ENCODE assay signal across 8 cellular contexts in genomic region chr6:89297695-89298351, GRCh38. TPM values are rescaled to one million over a fixed set of nuclear protein-coding genes. Genes with fewer than 3 reads are reported as not detected.
DNase-seq lines count a peak whose midpoint lies in the region; ATAC-seq and TF ChIP-seq lines count a peak whose summit lies in the region.

No MANE protein-coding gene starts in this region.

- H3K9me3 Mint-ChIP-seq in progenitor cell of endocrine pancreas (ENCODE audit: low read depth), result peaks cover 3% of the 10 kb centered on the region

- no peaks in the 10 kb centered on the region for H3K27me3 ChIP-seq in Panc1 (ENCODE audit: control insufficient read depth, insufficient read depth, low read length)

- intact Hi-C loops in Panc1 (cut with micrococcal nuclease; ENCODE audit: unreplicated experiment), result no loop called here
- intact Hi-C loops in left ventricle myocardium superior (cut with micrococcal nuclease), result no loop called here

- H3K36me3 Mint-ChIP-seq in progenitor cell of endocrine pancreas (ENCODE audit: insufficient read depth), result no peaks in the 10 kb centered on the region

- POLR2A ChIA-PET in Panc1 (lab: Charles Lee), result no interaction called here

- DNase-seq in AG08395 (ENCODE audit: low spot score), result peak; percentile 75
- peak; percentile 82 for DNase-seq in Panc1 (ENCODE audit: low read depth, low spot score)
- DNase-seq in activated effector memory CD4-positive, alpha-beta T cell treated with Interleukin-2 at 50 U/mL for 16 hours, result peak; percentile 58
- no peak for DNase-seq in left ventricle myocardium superior
- peak; percentile 62 for DNase-seq in stimulated activated CD4-positive, alpha-beta T cell treated with anti-CD3 and anti-CD28 coated beads, Interleukin-1b, Interleukin-23, amount 100 ng/mL, for 48 hours
- no peak for DNase-seq in progenitor cell of endocrine pancreas (ENCODE audit: low spot score, unreplicated experiment)

- H3K36me3 ChIP-seq in Panc1 (ENCODE audit: control insufficient read depth, insufficient read depth, low read length), result no peaks in the 10 kb centered on the region

- in situ Hi-C loops in Panc1 (cut with HindIII; ENCODE audit: low pct_unique_long_range_greater_than_20kb, low sequenced_read_pairs), result no loop called here

- H3K4me1 ChIP-seq in Panc1 (ENCODE audit: control insufficient read depth, insufficient read depth, low read length), result peaks cover 18% of the 10 kb centered on the region

- BruUV-seq in Panc1 (replicated peaks; lab: Mats Ljungman, UMichigan), result no TSS peak

- no peak overlapping the region for H3K4me3 Mint-ChIP-seq in progenitor cell of endocrine pancreas (ENCODE audit: low read depth)

- no peaks in the 10 kb centered on the region for H3K9me3 ChIP-seq in Panc1 (ENCODE audit: control insufficient read depth, insufficient read depth, low read depth, low read length)

- CTCF ChIA-PET in Panc1 (lab: Charles Lee), result interaction anchor here (0.6 to 0.7 kb wide), 2 partner anchors 14 to 38 kb away, joined by 3 to 6 read pairs; no protein-coding TSS in a partner anchor

- peaks cover 1% of the 10 kb centered on the region for H3K4me1 Mint-ChIP-seq in progenitor cell of endocrine pancreas (ENCODE audit: low read depth)

- TF ChIP-seq CTCF in Panc1 (IDR thresholded peaks at IDR 0.05), result no peak
- no peak for TF ChIP-seq CTCF in progenitor cell of endocrine pancreas (IDR thresholded peaks at IDR 0.05; ENCODE audit: unreplicated experiment)

- H3K27ac ChIP-seq in Panc1 (ENCODE audit: low read length), result peak overlapping the region; percentile 73

- H3K27ac Mint-ChIP-seq in progenitor cell of endocrine pancreas, result no peak overlapping the region

- ATAC-seq in GM19043 (IDR thresholded peaks at IDR 0.05; ENCODE audit: low read depth, unreplicated experiment) (peak; percentile 84), HG03135 (IDR thresholded peaks at IDR 0.05; ENCODE audit: unreplicated experiment) (peak; percentile 96), Panc1 (peak; percentile 91), left ventricle myocardium superior (peak; percentile 87)

- H3K27me3 Mint-ChIP-seq in progenitor cell of endocrine pancreas, result no peaks in the 10 kb centered on the region

- peak overlapping the region in 1 of 2 experiments; percentile 37; a peak in 1 of 4 replicates for H3K4me3 ChIP-seq in Panc1 (ENCODE audit: low read depth in 2 of 2, low read length in 2 of 2)

RNA-seq across cellular contexts. Expression of gene GABRR2, which starts 17.3 kb away (rescaled TPM):
- 0.18 TPM for total RNA-seq in Panc1 (2021; ENCODE audit: unreplicated experiment)
- 0.30 TPM for polyA plus RNA-seq in Panc1 (2012; ENCODE audit: insufficient read length)
- 0.52 TPM for total RNA-seq in left ventricle myocardium superior
- 0.47 and 0.53 TPM in 2 replicates for total RNA-seq in progenitor cell of endocrine pancreas

RNA-seq across cellular contexts. Expression of gene UBE2J1, which starts 54.7 kb away (rescaled TPM):
- total RNA-seq in Panc1 (2021; ENCODE audit: unreplicated experiment) (30.5 TPM), left ventricle myocardium superior (13.6 TPM), progenitor cell of endocrine pancreas (36.0 and 36.2 TPM in 2 replicates)
- polyA plus RNA-seq in Panc1 (2012; ENCODE audit: insufficient read length), result 20.2 TPM

Comparison
In these comparisons a context has a peak if more than half of its experiments do, and no peak if none do; other contexts are left out.
1. DNase-seq: peak in AG08395 (single experiment), Panc1 (single experiment), activated effector memory CD4-positive, alpha-beta T cell treated with Interleukin-2 at 50 U/mL for 16 hours (single experiment) and stimulated activated CD4-positive, alpha-beta T cell treated with anti-CD3 and anti-CD28 coated beads, Interleukin-1b, Interleukin-23, amount 100 ng/mL, for 48 hours (single experiment); none in left ventricle myocardium superior (single experiment) and progenitor cell of endocrine pancreas (single experiment).
2. Peak in every context shown above with its lines, with median percentiles within 50 percentile points of each other: ATAC-seq.